In genomic region chr19:57435062-57435978, GRCh38 we compare ENCODE assay signal across 8 cellular contexts. TPM values are rescaled to one million over a fixed set of nuclear protein-coding genes. Genes with fewer than 3 reads are reported as not detected.
A peak's percentile ranks its signal among the peaks of the same experiment; 100 is the strongest.
DNase-seq lines count a peak whose midpoint lies in the region; ATAC-seq and FAIRE-seq lines count a peak whose summit lies in the region.

Gene ZNF749 (plus strand): TSS chr19:57435325. CDS start chr19:57435579, 254 bp downstream.

- H3K27ac Mint-ChIP-seq in effector memory CD8-positive, alpha-beta T cell: peak within 1 kb of the TSS; percentile 92 to 95

- DNase-seq in COR-L47 (lab: John Stamatoyannopoulos, UW) (peak; percentile 97), HTR-8/SVneo (ENCODE audit: insufficient read length, low spot score) (peak; percentile 97), NOMO-1 treated with DMSO at 0.1 percent for 48 hours (lab: John Stamatoyannopoulos, UW; ENCODE audit: unreplicated experiment) (peak; percentile 97), medulla oblongata (ENCODE audit: extremely low spot score) (peak; percentile 99)
- peak; percentile 96 to 98 (median 98) for DNase-seq in effector memory CD8-positive, alpha-beta T cell
- DNase-seq in stimulated activated CD4-positive, alpha-beta T cell treated with anti-CD3 and anti-CD28 coated beads, TNF-alpha, amount 100 ng/mL, for 48 hours (ENCODE audit: low read depth in 3 of 3): peak; percentile 96 to 97 (median 96)

- CTCF ChIA-PET in activated CD8-positive, alpha-beta memory T cell treated with anti-CD3 and anti-CD28 coated beads for 36 hours (lab: Charles Lee): interaction anchor here (0.7 kb wide), 1 partner anchor 30 kb away, joined by 3 read pairs; no protein-coding TSS in a partner anchor

- POLR2A ChIA-PET in activated CD8-positive, alpha-beta memory T cell treated with anti-CD3 and anti-CD28 coated beads for 36 hours (lab: Charles Lee): interaction anchor here (1.1 kb wide), 1 partner anchor 46 kb away, joined by 6 read pairs; the partner anchor contains the start of gene ZNF548

- peaks cover 28 to 34% of the 10 kb centered on the region in 2 donors for H3K4me1 Mint-ChIP-seq in effector memory CD8-positive, alpha-beta T cell (ENCODE audit: low read depth in 2 of 2)

- peaks cover 8% of the 10 kb centered on the region for H3K36me3 Mint-ChIP-seq in effector memory CD8-positive, alpha-beta T cell (ENCODE audit: insufficient read depth)

- H3K9me3 Mint-ChIP-seq in effector memory CD8-positive, alpha-beta T cell: peaks cover 4 to 27% of the 10 kb centered on the region in 2 donors

- H3K27me3 Mint-ChIP-seq in effector memory CD8-positive, alpha-beta T cell: no peaks in the 10 kb centered on the region

- ATAC-seq in GM21381 (IDR thresholded peaks at IDR 0.05; ENCODE audit: unreplicated experiment): peak; percentile 92
- peak; percentile 100 for ATAC-seq in effector memory CD8-positive, alpha-beta T cell (replicated peaks)

- FAIRE-seq in HTR-8/SVneo (lab: Jason Lieb, UNC): peak; percentile 98

- peak within 1 kb of the TSS; percentile 92 to 98 for H3K4me3 Mint-ChIP-seq in effector memory CD8-positive, alpha-beta T cell

RNA-seq across cellular contexts. Expression of gene ZNF749, which starts in this region (rescaled TPM):
- 10 to 100 TPM; 27.5 to 28.6 TPM for total RNA-seq in activated CD8-positive, alpha-beta memory T cell treated with anti-CD3 and anti-CD28 coated beads for 36 hours

Comparison
In these comparisons a context has a peak if more than half of its experiments do, and no peak if none do; other contexts are left out.
1. Peak in every context shown above with its lines: DNase-seq and ATAC-seq.